Comparison of ENCODE assay signal across 34 cellular contexts in genomic region chr1:227937531-227938145, GRCh38. TPM values are rescaled to one million over a fixed set of nuclear protein-coding genes. Genes with fewer than 3 reads are reported as not detected.
DNase-seq lines count a peak whose midpoint lies in the region; ATAC-seq and TF ChIP-seq lines count a peak whose summit lies in the region.
"Had no signal": no experiment of that assay in that cellular context is flagged by ENCODE, and none has a peak within 500 bp of the region (broad histone marks: within the 10 kb centered on the region; RNA-seq: fewer than 3 reads in every experiment).

No MANE protein-coding gene starts in this region.

- no peaks in the 10 kb centered on the region for H3K36me3 ChIP-seq in WERI-Rb-1
- no peaks in the 10 kb centered on the region for H3K36me3 ChIP-seq in mucosa of descending colon (ENCODE audit: low read depth)
- H3K36me3 ChIP-seq in spleen = no peaks in the 10 kb centered on the region
- H3K36me3 ChIP-seq: ovary, Peyer's patch, SJCRH30, tibial nerve had no signal

- H3K27ac ChIP-seq in WERI-Rb-1 = peak overlapping the region; percentile 31; the same call in 1 of the 2 replicates
- H3K27ac ChIP-seq in spleen = no peak overlapping the region
- no peak overlapping the region for H3K27ac ChIP-seq in substantia nigra (ENCODE audit: low read depth, low read length, poor library complexity, severe bottlenecking)
- H3K27ac ChIP-seq: 22Rv1, coronary artery, ovary, Peyer's patch, SJCRH30, tibial nerve had no signal

- no peaks in the 10 kb centered on the region for H3K9me3 ChIP-seq in WERI-Rb-1 (ENCODE audit: severe bottlenecking)
- H3K9me3 ChIP-seq in mucosa of descending colon = no peaks in the 10 kb centered on the region
- H3K9me3 ChIP-seq in spleen = no peaks in the 10 kb centered on the region
- H3K9me3 ChIP-seq: ovary, Peyer's patch had no signal

- intact Hi-C loops in mucosa of descending colon (cut with DNase I, micrococcal nuclease) (no loop called here), spleen (cut with DNase I; ENCODE audit: low total_unique reads) (no loop called here)

- H3K4me3 ChIP-seq in WERI-Rb-1 (ENCODE audit: low read depth, low read length) (no peak overlapping the region), mucosa of descending colon (no peak overlapping the region), spleen (no peak overlapping the region)
- H3K4me3 ChIP-seq: coronary artery, ovary, Peyer's patch, SJCRH30, tibial nerve had no signal

- ATAC-seq in mucosa of descending colon = no peak
- no peak for ATAC-seq in HG03520 (IDR thresholded peaks at IDR 0.05; ENCODE audit: unreplicated experiment)
- ATAC-seq: activated naive CD8-positive, alpha-beta T cell treated with anti-CD3 and anti-CD28 coated beads, Interleukin-2, amount 50 U/mL, for 24 hours; left lobe of liver; naive thymus-derived CD8-positive, alpha-beta T cell; WTC11 had no signal

- no peak for TF ChIP-seq POLR2A in spleen (IDR thresholded peaks at IDR 0.05)

- DNase-seq in activated effector memory CD4-positive, alpha-beta T cell treated with anti-CD3 and anti-CD28 coated beads, Interleukin-2, amount 50 U/mL, for 16 hours = peak; percentile 46
- DNase-seq in activated effector memory CD4-positive, alpha-beta T cell treated with Interleukin-2 at 50 U/mL for 16 hours = no peak
- DNase-seq in WERI-Rb-1 (no peak), mucosa of descending colon (peak in 2 of 3 donors; percentile 15 to 38), spleen (peak; percentile 58), substantia nigra (lab: John Stamatoyannopoulos, UW) (no peak), AG08395 (ENCODE audit: low spot score) (no peak)
- DNase-seq: activated CD4-positive, alpha-beta T cell treated with anti-CD3 and anti-CD28 coated beads, Interleukin-2, amount 10 ng/mL, durations not matched to agents 7 days and 5 days; activated gamma-delta T cell; activated naive CD8-positive, alpha-beta T cell treated with anti-CD3 and anti-CD28 coated beads, Interleukin-2, amount 50 U/mL, for 24 hours; caudate nucleus; effector memory CD4-positive, alpha-beta T cell; H9; hypothalamus; midbrain; MV-4-11; NCI-H1436 treated with DMSO at 0.1 percent for 48 hours; NCI-H2107; NCI-H748 treated with DMSO at 0.1 percent for 48 hours; retina; SJCRH30; stimulated activated CD4-positive, alpha-beta T cell treated with anti-CD3 and anti-CD28 coated beads, Interleukin-12 subunit alpha, Interleukin-12 subunit beta, amount 100 ng/mL, for 4 hours; stimulated activated CD4-positive, alpha-beta T cell treated with anti-CD3 and anti-CD28 coated beads, Interleukin-2, amount 100 ng/mL, for 48 hours; T-helper 9 cell had no signal

- H3K4me1 ChIP-seq in mucosa of descending colon (ENCODE audit: low read depth) (no peaks in the 10 kb centered on the region), spleen (peaks cover 0 to 25% (median 11%) of the 10 kb centered on the region in 6 donors)

- no peaks in the 10 kb centered on the region for H3K27me3 ChIP-seq in WERI-Rb-1 (ENCODE audit: insufficient read depth, low read depth, severe bottlenecking)
- H3K27me3 ChIP-seq in spleen (replicated peaks in 1 of 7) = peaks cover 0 to 5% (median 0%) of the 10 kb centered on the region in 7 donors
- H3K27me3 ChIP-seq: ovary, Peyer's patch, SJCRH30, tibial nerve had no signal

- TF ChIP-seq CTCF in WERI-Rb-1 (IDR thresholded peaks at IDR 0.05; ENCODE audit: low read depth, low read length) (no peak), mucosa of descending colon (IDR thresholded peaks at IDR 0.05) (no peak), spleen (IDR thresholded peaks at IDR 0.05 in 8 of 11, conservative IDR thresholded peaks at IDR 0.05 in 3 of 11) (no peak)

- WGBS in spleen, 5 donors = 77 to 84% (median 78%) methylated on average over 15 to 17 of the region's 17 CpGs

RNA-seq across cellular contexts. Expression of gene WNT9A, which starts 10.1 kb away (rescaled TPM):
- 10 to 100 TPM in 1 of 3 donors, 1 to 10 TPM in 2; 1.7 to 12.7 (median 2.4) TPM for total RNA-seq in mucosa of descending colon
- 1 to 10 TPM in 4 of 7 donors, under 1 TPM in 3; 0.37 to 3.6 (median 1.2) TPM for total RNA-seq in spleen
- under 1 TPM; 0.08 to 0.70 (median 0.11) TPM for polyA plus RNA-seq in spleen
- total RNA-seq: activated CD8-positive, alpha-beta memory T cell treated with anti-CD3 and anti-CD28 coated beads for 36 hours; naive thymus-derived CD8-positive, alpha-beta T cell had no signal
- polyA plus RNA-seq: naive thymus-derived CD8-positive, alpha-beta T cell had no signal

Comparison
In these comparisons a context has a peak if more than half of its experiments do, and no peak if none do; other contexts are left out.
1. DNase-seq: peak in activated effector memory CD4-positive, alpha-beta T cell treated with anti-CD3 and anti-CD28 coated beads, Interleukin-2, amount 50 U/mL, for 16 hours (single experiment), mucosa of descending colon (2 of 3) and spleen (single experiment); none in activated effector memory CD4-positive, alpha-beta T cell treated with Interleukin-2 at 50 U/mL for 16 hours (single experiment), WERI-Rb-1 (single experiment), substantia nigra (0 of 49) and AG08395 (single experiment).